5 cellular contexts compared by ENCODE assay signal in genomic region chr14:19658706-19659105, GRCh38. TPM values are rescaled to one million over a fixed set of nuclear protein-coding genes. Genes with fewer than 3 reads are reported as not detected.
"Had no signal": no experiment of that assay in that cellular context is flagged by ENCODE, and none has a peak within 500 bp of the region (broad histone marks: within the 10 kb centered on the region; RNA-seq: fewer than 3 reads in every experiment).

No MANE protein-coding gene starts in this region.

RNA-seq across cellular contexts. Expression of gene OR11H2, which starts 55.0 kb away (rescaled TPM):
- total RNA-seq: GM23338, H1, H9, HepG2, HT-29 had no signal
